2 cellular contexts compared by ENCODE assay signal in genomic region chr17:38600416-38600815, GRCh38.
A peak's percentile ranks its signal among the peaks of the same experiment; 100 is the strongest.
TF ChIP-seq lines count a peak whose summit lies in the region.

No MANE protein-coding gene starts in this region.

TF ChIP-seq in H1, 55 proteins besides CTCF, POLR2A, EP300 and RAD21:
- TF ChIP-seq TBP (IDR thresholded peaks at IDR 0.05; ENCODE audit: low read depth, low read length) (peak; percentile 18; the same call in 1 of the 2 replicates), ATF2 (IDR thresholded peaks at IDR 0.05; ENCODE audit: low read length) (no peak)

TF ChIP-seq in SK-N-SH treated with all-trans-retinoic acid at 6 μM for 48 hours, 23 proteins besides CTCF, POLR2A, EP300 and RAD21 (continued from another document):
- TF ChIP-seq PATZ1 (CRISPR knock-in tag; IDR thresholded peaks at IDR 0.05; ENCODE audit: borderline replicate concordance), result no peak
- no peak for TF ChIP-seq ISL1 (CRISPR knock-in tag; IDR thresholded peaks at IDR 0.05)
- TF ChIP-seq ZFP30 (CRISPR knock-in tag; IDR thresholded peaks at IDR 0.05), result no peak
- TF ChIP-seq BACH2 (CRISPR knock-in tag; IDR thresholded peaks at IDR 0.05; ENCODE audit: borderline replicate concordance), result no peak
- TF ChIP-seq ESRRG (CRISPR knock-in tag; IDR thresholded peaks at IDR 0.05), result no peak
- no peak for TF ChIP-seq CREB5 (CRISPR knock-in tag; IDR thresholded peaks at IDR 0.05; ENCODE audit: low read depth)
- no peak for TF ChIP-seq CSRNP3 (CRISPR knock-in tag; IDR thresholded peaks at IDR 0.05)
- TF ChIP-seq TOX (CRISPR knock-in tag; IDR thresholded peaks at IDR 0.05; ENCODE audit: borderline replicate concordance), result no peak
- no peak for TF ChIP-seq TSHZ2 (CRISPR knock-in tag; IDR thresholded peaks at IDR 0.05)
- TF ChIP-seq ZC3H10 (CRISPR knock-in tag; IDR thresholded peaks at IDR 0.05), result no peak
- TF ChIP-seq ZNF8 (CRISPR knock-in tag; IDR thresholded peaks at IDR 0.05), result no peak
- TF ChIP-seq ZFP3 (CRISPR knock-in tag; IDR thresholded peaks at IDR 0.05), result no peak
- TF ChIP-seq CSDC2 (CRISPR knock-in tag; IDR thresholded peaks at IDR 0.05), result no peak
- no peak for TF ChIP-seq POU6F1 (CRISPR knock-in tag; IDR thresholded peaks at IDR 0.05; ENCODE audit: borderline replicate concordance, low read depth)
- no peak for TF ChIP-seq ZNF70 (CRISPR knock-in tag; IDR thresholded peaks at IDR 0.05)
- TF ChIP-seq OSR1 (CRISPR knock-in tag; IDR thresholded peaks at IDR 0.05), result no peak
- TF ChIP-seq ZNF565 (CRISPR knock-in tag; conservative IDR thresholded peaks at IDR 0.05; ENCODE audit: low read depth), result no peak
- no peak for TF ChIP-seq GLIS3 (CRISPR knock-in tag; IDR thresholded peaks at IDR 0.05)
- TF ChIP-seq SNAI2 (CRISPR knock-in tag; IDR thresholded peaks at IDR 0.05), result no peak
